ENCODE assay signal across 37 cellular contexts in the genomic region with DNA sequence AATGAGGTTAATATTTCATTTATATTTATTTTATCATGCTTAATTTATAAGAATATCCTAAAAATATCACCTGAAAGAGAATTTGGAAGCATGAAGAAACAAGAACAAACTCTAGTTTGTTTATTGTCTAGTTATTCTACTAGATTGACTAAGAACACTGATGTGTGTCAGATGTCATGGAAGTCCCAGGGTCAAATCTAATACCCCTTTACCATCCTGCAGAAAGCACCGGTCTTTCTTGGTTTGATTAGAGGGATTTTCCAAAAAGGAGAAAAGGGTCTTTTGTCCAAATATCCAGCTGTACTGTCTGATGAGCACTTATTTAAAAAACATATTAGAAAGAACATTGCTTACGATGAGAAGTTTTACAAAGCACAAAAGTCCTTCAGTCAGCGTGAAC. TPM values are rescaled to one million over a fixed set of nuclear protein-coding genes. Genes with fewer than 3 reads are reported as not detected.
DNase-seq lines count a peak whose midpoint lies in the region; ATAC-seq, FAIRE-seq and TF ChIP-seq lines count a peak whose summit lies in the region.
"Had no signal": no experiment of that assay in that cellular context is flagged by ENCODE, and none has a peak within 500 bp of the region (broad histone marks: within the 10 kb centered on the region; RNA-seq: fewer than 3 reads in every experiment).

No MANE protein-coding gene starts in this region.

- intact Hi-C loops in GM12878 (cut with micrococcal nuclease; ENCODE audit: unreplicated experiment) (no loop called here), K562 (cut with micrococcal nuclease) (no loop called here)

- RAD21 ChIA-PET in GM12878 (lab: Charles Lee; ENCODE audit: unreplicated experiment) = interaction anchor here (1.3 to 6.5 kb wide), 3 partner anchors 19 to 28 kb away, joined by 3 to 67 read pairs (median 5); partner anchors contain the start of gene CR2

- POLR2A ChIA-PET in GM12878 (lab: Charles Lee) (no interaction called here), K562 (lab: Yijun Ruan, JAX) (no interaction called here)

- no peak for TF ChIP-seq RAD21 in GM12878 (IDR thresholded peaks at IDR 0.05; ENCODE audit: insufficient read depth, low read depth, low read length)
- TF ChIP-seq RAD21 in K562 (CRISPR knock-in tag; conservative IDR thresholded peaks at IDR 0.05 in 1 of 2, IDR thresholded peaks at IDR 0.05 in 1 of 2) = no peak

- 34% methylated on average over 3 of the region's 3 CpGs for WGBS in GM12878 (ENCODE audit: insufficient coverage, insufficient replicate concordance, low lambda C conversion rate, missing lambda C conversion rate)
- WGBS in K562 (ENCODE audit: insufficient coverage, low coverage, missing lambda C conversion rate) = 60% methylated on average over 3 of the region's 3 CpGs

- TF ChIP-seq EP300 in GM12878 (IDR thresholded peaks at IDR 0.05; ENCODE audit: borderline replicate concordance in 1 of 2, control insufficient read depth in 1 of 2, low read depth in 2 of 2, low read length in 2 of 2) = no peak
- TF ChIP-seq EP300 in K562 (IDR thresholded peaks at IDR 0.05; ENCODE audit: low read length) = no peak

- TF ChIP-seq CTCF in GM12878 (IDR thresholded peaks at IDR 0.05 in 2 of 3, conservative IDR thresholded peaks at IDR 0.05 in 1 of 3; ENCODE audit: control insufficient read depth in 2 of 3, extremely low read depth in 1 of 3, insufficient read depth in 1 of 3, low read depth in 3 of 3, low read length in 3 of 3) (no peak), K562 (IDR thresholded peaks at IDR 0.05 in 2 of 3, conservative IDR thresholded peaks at IDR 0.05 in 1 of 3; ENCODE audit: insufficient read depth in 2 of 3, low read depth in 1 of 3, low read length in 3 of 3) (no peak)

- no peak overlapping the region for H3K9ac ChIP-seq in GM12878 (ENCODE audit: control insufficient read depth, insufficient read depth, low read length)
- H3K9ac ChIP-seq in K562 (ENCODE audit: insufficient read depth in 1 of 2, low read depth in 2 of 2, low read length in 2 of 2) = no peak overlapping the region
- H3K9ac ChIP-seq: BLaER1; BLaER1 treated with 17β-estradiol and CSF1 and Interleukin-3, amounts not matched to agents 10 nM and 100 nM had no signal

- CTCF ChIA-PET in GM12878 (lab: Yijun Ruan, JAX) (interaction anchor here (1.3 kb wide), 1 partner anchor 15 kb away, joined by 3 read pairs; no protein-coding TSS in a partner anchor), K562 (lab: Yijun Ruan, JAX; ENCODE audit: low intra/inter-chr PET ratio) (no interaction called here)

- H3K79me2 ChIP-seq in GM12878 (ENCODE audit: control insufficient read depth, insufficient read depth, low read length) (no peaks in the 10 kb centered on the region), K562 (ENCODE audit: control insufficient read depth, insufficient read depth, low read length) (no peaks in the 10 kb centered on the region)

- in situ Hi-C loops in GM12878 (cut with MboI) = no loop called here
- in situ Hi-C loops in K562 (cut with MboI) = no loop called here

- H3K9me3 ChIP-seq in GM12878 (replicated peaks; ENCODE audit: control insufficient read depth, insufficient read depth, low read length) (no peaks in the 10 kb centered on the region; the same call in 1 of the 3 replicates), K562 (replicated peaks; ENCODE audit: control insufficient read depth, insufficient read depth, low read depth, low read length) (no peaks in the 10 kb centered on the region)
- H3K9me3 ChIP-seq: A549, BE2C, BLaER1, Caco-2 had no signal

- no peaks in the 10 kb centered on the region for H3K9me1 ChIP-seq in K562 (ENCODE audit: control insufficient read depth, insufficient read depth, low read length)

- TF ChIP-seq POLR2A in GM12878 (IDR thresholded peaks at IDR 0.05; ENCODE audit: low read depth, low read length) = no peak
- TF ChIP-seq POLR2A in K562 (conservative IDR thresholded peaks at IDR 0.05) = no peak

- BruUV-seq in GM12878 (replicated peaks; lab: Mats Ljungman, UMichigan) = no TSS peak
- BruUV-seq in K562 (replicated peaks; lab: Mats Ljungman, UMichigan) = no TSS peak

- no peak overlapping the region for H3K4me3 ChIP-seq in GM12878
- no peak overlapping the region for H3K4me3 ChIP-seq in K562
- H3K4me3 ChIP-seq: A549; BLaER1; BLaER1 treated with 17β-estradiol and CSF1 and Interleukin-3, amounts not matched to agents 10 nM and 100 nM had no signal

- H3K27me3 ChIP-seq in GM12878 (replicated peaks in 1 of 2; ENCODE audit: control insufficient read depth in 2 of 2, insufficient read depth in 2 of 2, low read length in 1 of 2) = no peaks in the 10 kb centered on the region
- H3K27me3 ChIP-seq in K562 (ENCODE audit: control insufficient read depth in 2 of 2, insufficient read depth in 2 of 2, low read length in 2 of 2) = no peaks in the 10 kb centered on the region
- H3K27me3 ChIP-seq: BLaER1; BLaER1 treated with 17β-estradiol and CSF1 and Interleukin-3, amounts not matched to agents 10 nM and 100 nM had no signal

- H3K36me3 ChIP-seq in GM12878 (ENCODE audit: control insufficient read depth in 2 of 2, insufficient read depth in 2 of 2, low read length in 1 of 2) (no peaks in the 10 kb centered on the region), K562 (ENCODE audit: control insufficient read depth, insufficient read depth, low read length) (no peaks in the 10 kb centered on the region)
- H3K36me3 ChIP-seq: BE2C; BLaER1; BLaER1 treated with 17β-estradiol and CSF1 and Interleukin-3, amounts not matched to agents 10 nM and 100 nM had no signal

- H3K4me1 ChIP-seq in GM12878 (ENCODE audit: control insufficient read depth, insufficient read depth, low read length) (peaks cover 34% of the 10 kb centered on the region), K562 (replicated peaks in 1 of 2; ENCODE audit: control insufficient read depth in 2 of 2, insufficient read depth in 2 of 2, low read length in 2 of 2) (peaks cover 0 to 1% of the 10 kb centered on the region in 2 experiments; a peak in 1 of 5 replicates)
- H3K4me1 ChIP-seq: A549, BE2C, Caco-2 had no signal

- H2AFZ ChIP-seq in GM12878 (ENCODE audit: control insufficient read depth, low read depth, low read length) = no peak overlapping the region; the same call in 1 of the 2 replicates
- H2AFZ ChIP-seq in K562 (ENCODE audit: low read depth, low read length) = no peak overlapping the region

- no peaks in the 10 kb centered on the region for H4K20me1 ChIP-seq in GM12878 (ENCODE audit: control insufficient read depth, insufficient read depth)
- H4K20me1 ChIP-seq in K562 (replicated peaks; ENCODE audit: control insufficient read depth, insufficient read depth, low read length) = no peaks in the 10 kb centered on the region
- H4K20me1 ChIP-seq: BLaER1; BLaER1 treated with 17β-estradiol and CSF1 and Interleukin-3, amounts not matched to agents 10 nM and 100 nM had no signal

- no peak overlapping the region for H3K4me2 ChIP-seq in GM12878 (ENCODE audit: control insufficient read depth, insufficient read depth)
- no peak overlapping the region for H3K4me2 ChIP-seq in K562 (ENCODE audit: insufficient read depth, low read length)
- H3K4me2 ChIP-seq: A549, BLaER1 had no signal

- peak; percentile 37 for ATAC-seq in GM18868 (IDR thresholded peaks at IDR 0.05; ENCODE audit: unreplicated experiment)
- peak; percentile 25; the same call in 2 of the 3 replicates for ATAC-seq in GM12878
- no peak for ATAC-seq in K562
- ATAC-seq in GM18867 (IDR thresholded peaks at IDR 0.05; ENCODE audit: unreplicated experiment) = no peak
- ATAC-seq: A549; CD8-positive, alpha-beta T cell had no signal

- SMC1A ChIA-PET in GM12878 (lab: Charles Lee; ENCODE audit: uncharacterized antibody, unreplicated experiment) = interaction anchor here (0.9 to 7.5 kb wide), 2 partner anchors 17 to 27 kb away, joined by 3 to 126 read pairs; no protein-coding TSS in a partner anchor

- no peak for DNase-seq in GM12878 (ENCODE audit: low read depth, low spot score)
- DNase-seq in K562 (ENCODE audit: extremely low read depth in 1 of 4, low spot score in 3 of 4) = no peak
- DNase-seq in SW480 (ENCODE audit: low spot score) = no peak
- DNase-seq in central memory CD4-positive, alpha-beta T cell = no peak
- DNase-seq: 8988T; ACHN; AML-193; BE2C; C1 segment of cervical spinal cord; Caco-2; Calu3; CD4-positive, alpha-beta memory T cell; CD4-positive, alpha-beta T cell; CD4-positive, CD25-positive, alpha-beta regulatory T cell; CD8-positive, alpha-beta memory T cell; CD8-positive, alpha-beta T cell; COR-L47; DMS 273 treated with DMSO at 0.1 percent for 48 hours; DMS153; DMS53; DMS79; DMS79 treated with DMSO at 0.1 percent for 48 hours; DND-41; EL had no signal

- FAIRE-seq in GM12878 (lab: Jason Lieb, UNC) (no peak), K562 (lab: Jason Lieb, UNC) (no peak)
- FAIRE-seq: A204.1, A549, D721Med had no signal

- H3K27ac ChIP-seq in GM12878 (ENCODE audit: control insufficient read depth, insufficient read depth) (no peak overlapping the region), K562 (ENCODE audit: extremely low read depth, low read depth, low read length) (no peak overlapping the region)
- H3K27ac ChIP-seq: 22Rv1; A549; BLaER1; BLaER1 treated with 17β-estradiol and CSF1 and Interleukin-3, amounts not matched to agents 10 nM and 100 nM; C4-2B had no signal

RNA-seq across cellular contexts. Expression of gene CR2, which starts 20.7 kb away (rescaled TPM):
- total RNA-seq in GM12878 (2013; cell fraction: nucleolus; rRNA removed) = 117 and 119 TPM in 2 replicates
- 48.8 and 56.5 TPM in 2 replicates for total RNA-seq in GM12878 (2014; rRNA removed)
- total RNA-seq in GM12878 (2014; rRNA removed; fragmentation: Illumina TruSeq; extraction: Trizol) = 46.1 and 55.3 TPM in 2 replicates
- 67.3 and 74.8 TPM in 2 replicates for total RNA-seq in GM12878 (2021)
- polyA plus RNA-seq in GM12878 (2011; ENCODE audit: low read depth) = 75.4 TPM
- 2.0 and 2.2 TPM in 2 replicates for polyA plus RNA-seq in GM12878 (2011; rRNA removed)
- polyA plus RNA-seq in GM12878 (2011; cell fraction: cytosol; rRNA removed) = 1.2 and 1.8 TPM in 2 replicates
- polyA plus RNA-seq in GM12878 (2011; cell fraction: nucleus; rRNA removed) = 4.1 and 6.6 TPM in 2 replicates
- polyA plus RNA-seq in GM12878 (2012) = 46.0 and 59.9 TPM in 2 replicates
- polyA plus RNA-seq in GM12878 (2014; fragmentation: Illumina TruSeq; extraction: Trizol) = 72.8 and 102 TPM in 2 replicates
- 10 to 100 TPM; 21.1 to 24.4 TPM for polyA plus RNA-seq in GM12878 (2014; fragmentation: Nextera tagmentation; extraction: Ambion mirVana)
- polyA plus RNA-seq in GM12878 (2014; rRNA removed) = 43.7 and 52.3 TPM in 2 replicates
- polyA plus RNA-seq in GM12878 (2016; fragmentation: Nextera tagmentation; extraction: Ambion mirVana) = 10 to 100 TPM; 58.2 to 64.3 TPM
- 0.93 and 1.5 TPM in 2 replicates for polyA minus RNA-seq in GM12878 (2011; rRNA and poly(A)+ RNA removed)
- polyA minus RNA-seq in GM12878 (2011; cell fraction: cytosol; rRNA and poly(A)+ RNA removed) = 0.73 and 0.94 TPM in 2 replicates
- polyA minus RNA-seq in GM12878 (2011; cell fraction: nucleus; rRNA and poly(A)+ RNA removed) = 1.8 and 2.1 TPM in 2 replicates
- 0.97 and 2.7 TPM in 2 replicates for total RNA-seq in K562 (2011; cell fraction: chromatin; rRNA removed; ENCODE audit: low replicate concordance)
- 0.67 and 1.2 TPM in 2 replicates for total RNA-seq in K562 (2011; cell fraction: nucleolus; rRNA removed)
- 1.2 and 1.4 TPM in 2 replicates for total RNA-seq in K562 (2011; cell fraction: nucleoplasm; rRNA removed)
- total RNA-seq in K562 (2014; rRNA removed) = 0.32 and 0.33 TPM in 2 replicates
- total RNA-seq in K562 (2014; rRNA removed; fragmentation: Illumina TruSeq; extraction: Trizol) = 0.44 and 0.45 TPM in 2 replicates
- 0.07 and 0.11 TPM in 2 replicates for total RNA-seq in K562 (2015; rRNA removed; fragmentation: Illumina TruSeq; extraction: Trizol)
- 0.51 and 0.66 TPM in 2 replicates for total RNA-seq in K562 (2021)
- polyA plus RNA-seq in K562 (2011; rRNA removed) = 0.57 and 0.72 TPM in 2 replicates
- polyA plus RNA-seq in K562 (2011; cell fraction: cytosol; rRNA removed) = 0.24 and 0.31 TPM in 2 replicates
- 1.5 and 1.8 TPM in 2 replicates for polyA plus RNA-seq in K562 (2011; cell fraction: nucleus; rRNA removed)
- polyA plus RNA-seq in K562 (2012) = 0.21 and 0.35 TPM in 2 replicates
- 0.44 and 0.67 TPM in 2 replicates for polyA plus RNA-seq in K562 (2014; fragmentation: Illumina TruSeq; extraction: Trizol)
- under 1 TPM; 0.25 to 0.27 TPM for polyA plus RNA-seq in K562 (2014; fragmentation: Nextera tagmentation; extraction: Ambion mirVana)
- 0.36 and 0.37 TPM in 2 replicates for polyA plus RNA-seq in K562 (2014; rRNA removed)
- polyA minus RNA-seq in K562 (2011; rRNA and poly(A)+ RNA removed) = 0.28 and 0.54 TPM in 2 replicates
- 0.38 TPM in 1 of 2 replicates, not detected in the other for polyA minus RNA-seq in K562 (2011; cell fraction: cytosol; rRNA and poly(A)+ RNA removed)
- 1.1 and 1.6 TPM in 2 replicates for polyA minus RNA-seq in K562 (2011; cell fraction: nucleus; rRNA and poly(A)+ RNA removed)
- total RNA-seq: A172, A673 had no signal
- polyA plus RNA-seq: A549, AG04450, BJ had no signal

Comparison
In these comparisons a context has a peak if more than half of its experiments do, and no peak if none do; other contexts are left out.
1. ATAC-seq: peak in GM18868 (single experiment) and GM12878 (single experiment); none in K562 (single experiment) and GM18867 (single experiment).
2. RNA of gene CR2, which starts 20.7 kb away (total RNA-seq): 46.1 to 119 TPM in GM12878; 0.07 to 2.7 TPM in K562; every median in the first group is over 10 times any median in the second.